Comparison of ENCODE assay signal across 25 cellular contexts in the genomic region with DNA sequence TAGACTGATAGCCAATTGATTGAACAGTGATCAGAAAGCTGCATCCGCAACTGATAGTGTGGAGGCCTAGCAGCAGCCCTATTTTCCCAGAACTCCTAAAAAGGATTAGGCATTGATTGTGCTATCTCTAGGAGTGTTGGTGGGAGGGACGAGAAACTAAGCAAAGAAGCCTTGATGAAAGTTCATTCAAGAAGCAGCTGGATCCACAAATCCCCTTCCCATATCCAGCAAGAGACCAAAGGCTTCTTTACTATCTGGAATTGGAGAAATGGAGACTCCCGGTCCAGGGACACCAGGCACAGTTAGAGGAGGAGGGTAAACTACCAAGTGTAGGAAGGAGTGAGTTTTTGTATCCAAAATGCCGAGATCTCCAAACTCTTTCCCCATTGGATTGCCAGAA.
A peak's percentile ranks its signal among the peaks of the same experiment; 100 is the strongest.
DNase-seq lines count a peak whose midpoint lies in the region; ATAC-seq, FAIRE-seq and TF ChIP-seq lines count a peak whose summit lies in the region.
"Had no signal": no experiment of that assay in that cellular context is flagged by ENCODE, and none has a peak within 500 bp of the region (broad histone marks: within the 10 kb centered on the region; RNA-seq: fewer than 3 reads in every experiment).

No MANE protein-coding gene starts in this region.

- no peak overlapping the region for H4K91ac ChIP-seq in H1 (replicated peaks; ENCODE audit: insufficient read length, low read length)

- H3K4me3 ChIP-seq in H1 (ENCODE audit: extremely low read depth in 1 of 4, insufficient read depth in 2 of 4, low read depth in 3 of 4, low read length in 4 of 4) (no peak overlapping the region), mesendoderm (ENCODE audit: low read length) (no peak overlapping the region)
- H3K4me3 ChIP-seq: BLaER1, GM12878 had no signal

- no peak for TF ChIP-seq CTCF in H1 (IDR thresholded peaks at IDR 0.05; ENCODE audit: control extremely low read depth in 1 of 3, insufficient read depth in 1 of 3, low read depth in 1 of 3, low read length in 3 of 3)

- H4K20me1 ChIP-seq in H1 (replicated peaks in 1 of 2; ENCODE audit: control insufficient read depth in 1 of 2, insufficient read depth in 2 of 2, low read length in 2 of 2) = peaks cover 0 to 3% of the 10 kb centered on the region in 2 experiments
- H4K20me1 ChIP-seq: BLaER1 had no signal

- H3K14ac ChIP-seq in H1 (ENCODE audit: insufficient read length) = no peak overlapping the region

- H3K23me2 ChIP-seq in H1 (ENCODE audit: low read depth, low read length) = peaks cover 4% of the 10 kb centered on the region; the same call in 1 of the 2 replicates

- H3K4me1 ChIP-seq in H1 (replicated peaks in 1 of 4; ENCODE audit: control insufficient read depth in 3 of 4, insufficient read depth in 4 of 4, low read length in 3 of 4) (no peaks in the 10 kb centered on the region), mesendoderm (ENCODE audit: control insufficient read depth, low read depth, low read length) (peaks cover 2% of the 10 kb centered on the region)
- H3K4me1 ChIP-seq: BE2C, BLaER1 had no signal

- CTCF ChIA-PET in H1 (lab: Charles Lee; ENCODE audit: partially characterized antibody) = interaction anchor here (0.5 to 1.8 kb wide), 4 partner anchors 11 to 75 kb away, joined by 3 to 4 read pairs (median 4); no protein-coding TSS in a partner anchor

- no peak for TF ChIP-seq RAD21 in H1 (IDR thresholded peaks at IDR 0.05 in 1 of 2, conservative IDR thresholded peaks at IDR 0.05 in 1 of 2; ENCODE audit: low read depth in 2 of 2, low read length in 2 of 2)

- H3K27ac ChIP-seq in H1 (ENCODE audit: low read depth, low read length) (no peak overlapping the region), mesendoderm (ENCODE audit: low read depth, low read length) (no peak overlapping the region)
- H3K27ac ChIP-seq: BLaER1 had no signal

- ATAC-seq in GM19395 (IDR thresholded peaks at IDR 0.05; ENCODE audit: unreplicated experiment) = no peak
- no peak for ATAC-seq in sciatic nerve
- ATAC-seq: GM12878 had no signal

- no peak overlapping the region for H3K4ac ChIP-seq in H1 (replicated peaks; ENCODE audit: insufficient read length, low read depth, low read length)
- H3K4ac ChIP-seq in mesendoderm (ENCODE audit: low read depth, low read length) = no peak overlapping the region

- H4K5ac ChIP-seq in H1 (ENCODE audit: insufficient read length, low read depth, low read length) (no peak overlapping the region), mesendoderm (ENCODE audit: low read length) (no peak overlapping the region)

- H2BK120ac ChIP-seq in H1 (replicated peaks; ENCODE audit: low read depth, low read length) (no peak overlapping the region), mesendoderm (ENCODE audit: low read depth, low read length) (no peak overlapping the region)

- H3K4me2 ChIP-seq in H1 (ENCODE audit: insufficient read depth in 1 of 2, low read depth in 2 of 2, low read length in 2 of 2) (no peak overlapping the region), mesendoderm (ENCODE audit: low read length) (no peak overlapping the region)
- H3K4me2 ChIP-seq: BLaER1 had no signal

- POLR2A ChIA-PET in H1 (lab: Charles Lee; ENCODE audit: partially characterized antibody) = no interaction called here

- H3K9ac ChIP-seq in H1 (replicated peaks in 1 of 4; ENCODE audit: extremely low read depth in 1 of 4, low read depth in 3 of 4, low read length in 3 of 4) (no peak overlapping the region), mesendoderm (ENCODE audit: low read length) (no peak overlapping the region)
- H3K9ac ChIP-seq: BLaER1 had no signal

- H2AK5ac ChIP-seq in H1 (ENCODE audit: low read depth, low read length) (no peak overlapping the region), mesendoderm (ENCODE audit: low read length) (no peak overlapping the region)

- peak overlapping the region; percentile 70; the same call in 1 of the 2 replicates for H2AFZ ChIP-seq in H1 (ENCODE audit: low read length)

- H3K36me3 ChIP-seq in H1 (ENCODE audit: control insufficient read depth in 2 of 4, insufficient read depth in 4 of 4, low read length in 3 of 4) (no peaks in the 10 kb centered on the region), mesendoderm (ENCODE audit: control insufficient read depth, insufficient read depth, low read length) (no peaks in the 10 kb centered on the region)
- H3K36me3 ChIP-seq: BE2C, BLaER1 had no signal

- H3K23ac ChIP-seq in H1 (ENCODE audit: insufficient read length) = no peak overlapping the region
- no peak overlapping the region for H3K23ac ChIP-seq in mesendoderm (ENCODE audit: low read length)

- H3K79me1 ChIP-seq in H1 (ENCODE audit: low read depth, low read length) = no peaks in the 10 kb centered on the region
- H3K79me1 ChIP-seq in mesendoderm (ENCODE audit: low read length) = no peaks in the 10 kb centered on the region

- no peak overlapping the region for H2BK5ac ChIP-seq in H1 (ENCODE audit: low read depth, low read length)
- H2BK5ac ChIP-seq in mesendoderm (ENCODE audit: low read length) = no peak overlapping the region

- no peak for FAIRE-seq in H1 (lab: Jason Lieb, UNC)
- FAIRE-seq: A204.1, GM12878, GM12892, GM18507 had no signal

- TF ChIP-seq POLR2A in H1 (IDR thresholded peaks at IDR 0.05; ENCODE audit: control extremely low read depth in 1 of 2, low read depth in 2 of 2, low read length in 2 of 2) = no peak

- no peak overlapping the region for H2BK20ac ChIP-seq in H1 (ENCODE audit: low read length)

- H3K56ac ChIP-seq in H1 (replicated peaks; ENCODE audit: insufficient read length, low read depth, low read length) (no peak overlapping the region), mesendoderm (ENCODE audit: low read length) (no peak overlapping the region)

- H3K18ac ChIP-seq in H1 (ENCODE audit: extremely low read depth, low read length) = no peak overlapping the region
- H3K18ac ChIP-seq in mesendoderm (ENCODE audit: low read length) = no peak overlapping the region

- H4K8ac ChIP-seq in H1 (ENCODE audit: extremely low read depth, insufficient read depth, low read length) = no peak overlapping the region
- no peak overlapping the region for H4K8ac ChIP-seq in mesendoderm (ENCODE audit: low read depth, low read length)

- no peaks in the 10 kb centered on the region for H3K9me3 ChIP-seq in H1 (ENCODE audit: insufficient read depth in 2 of 2, low read depth in 1 of 2, low read length in 1 of 2)
- H3K9me3 ChIP-seq: BE2C, BLaER1 had no signal

- H3K27me3 ChIP-seq in H1 (replicated peaks in 1 of 4; ENCODE audit: control insufficient read depth in 3 of 4, extremely low read depth in 1 of 4, insufficient read depth in 3 of 4, low read length in 3 of 4) (no peaks in the 10 kb centered on the region), mesendoderm (ENCODE audit: insufficient read depth, low read length, poor library complexity) (no peaks in the 10 kb centered on the region)
- H3K27me3 ChIP-seq: BE2C, BLaER1 had no signal

- no peak overlapping the region for H2BK12ac ChIP-seq in H1 (ENCODE audit: low read depth, low read length)

- H3K79me2 ChIP-seq in H1 (ENCODE audit: control insufficient read depth in 1 of 2, insufficient read depth in 2 of 2, low read length in 2 of 2) (no peaks in the 10 kb centered on the region; a peak in 1 of 4 replicates), mesendoderm (ENCODE audit: control insufficient read depth, insufficient read depth, low read length) (no peaks in the 10 kb centered on the region)

- TF ChIP-seq EP300 in H1 (IDR thresholded peaks at IDR 0.05; ENCODE audit: borderline replicate concordance in 1 of 2, low read depth in 2 of 2, low read length in 2 of 2) = no peak

- WGBS in H1 (ENCODE audit: extremely low coverage in 1 of 2, insufficient coverage in 1 of 2, insufficient read length in 1 of 2, insufficient replicate concordance in 2 of 2, low coverage in 1 of 2, low lambda C conversion rate in 2 of 2, missing lambda C conversion rate in 1 of 2), 2 experiments = 96% methylated on average over 4 of the region's 4 CpGs; no CpG with 5 or more reads in 1 of the 2 experiments
- WGBS in mesendoderm (ENCODE audit: extremely low coverage, insufficient coverage, low lambda C conversion rate) = no CpG with 5 or more reads among the region's 4 CpGs

- intact Hi-C loops in sciatic nerve (cut with DNase I) = no loop called here

- H2BK15ac ChIP-seq in H1 (ENCODE audit: low read length) (no peak overlapping the region), mesendoderm (replicated peaks; ENCODE audit: low read depth) (no peak overlapping the region)

- DNase-seq in H1 (ENCODE audit: low read depth in 1 of 2, low spot score in 2 of 2) (no peak), mesendoderm (peak; percentile 45), sciatic nerve (ENCODE audit: low spot score) (no peak)
- no peak for DNase-seq in stimulated activated CD4-positive, alpha-beta T cell treated with anti-CD3 and anti-CD28 coated beads, Interleukin-4, amount 100 ng/mL, for 4 hours
- DNase-seq: 8988T; ACHN; BE2C; C1 segment of cervical spinal cord; CD4-positive, alpha-beta memory T cell; CD4-positive, CD25-positive, alpha-beta regulatory T cell; CD8-positive, alpha-beta memory T cell; COR-L47; DMS 273 treated with DMSO at 0.1 percent for 48 hours; DMS153; DMS53; DMS79; DND-41; EL; GDM1 had no signal

TF ChIP-seq in H1, 55 proteins besides CTCF, POLR2A, EP300 and RAD21:
- no peak for TF ChIP-seq FOSL1 (IDR thresholded peaks at IDR 0.05; ENCODE audit: insufficient read depth, low read depth, low read length)
